In genomic region chr2:17752892-17753802, GRCh38 we compare ENCODE assay signal across 8 cellular contexts. TPM values are rescaled to one million over a fixed set of nuclear protein-coding genes. Genes with fewer than 3 reads are reported as not detected.
DNase-seq lines count a peak whose midpoint lies in the region; ATAC-seq and TF ChIP-seq lines count a peak whose summit lies in the region.

No MANE protein-coding gene starts in this region.

- 1% methylated on average over 24 of the region's 70 CpGs for WGBS in suprapubic skin

- H3K36me3 Mint-ChIP-seq in activated CD4-positive, alpha-beta T cell treated with anti-CD3 and anti-CD28 coated beads, Interleukin-2, amount 10 ng/mL, durations not matched to agents 24 days and 14 days (ENCODE audit: low read depth): peaks cover 8% of the 10 kb centered on the region

- H3K36me3 ChIP-seq in muscle layer of colon (ENCODE audit: insufficient read depth, low read length): no peaks in the 10 kb centered on the region
- H3K36me3 ChIP-seq in suprapubic skin: no peaks in the 10 kb centered on the region

- intact Hi-C loops in activated CD4-positive, alpha-beta T cell treated with anti-CD3 and anti-CD28 coated beads, Interleukin-2, amount 10 ng/mL, durations not matched to agents 24 days and 14 days (cut with micrococcal nuclease): loop anchor here (2.0 kb wide), 1 partner anchor 34 kb away; no protein-coding TSS in a partner anchor

- H3K9me3 Mint-ChIP-seq in activated CD4-positive, alpha-beta T cell treated with anti-CD3 and anti-CD28 coated beads, Interleukin-2, amount 10 ng/mL, durations not matched to agents 24 days and 14 days: no peaks in the 10 kb centered on the region

- H3K27me3 Mint-ChIP-seq in activated CD4-positive, alpha-beta T cell treated with anti-CD3 and anti-CD28 coated beads, Interleukin-2, amount 10 ng/mL, durations not matched to agents 24 days and 14 days: no peaks in the 10 kb centered on the region

- H3K27ac ChIP-seq in epithelial cell of prostate (peak overlapping the region; percentile 95), muscle layer of colon (ENCODE audit: low read depth, low read length) (peak overlapping the region; percentile 98), suprapubic skin (peak overlapping the region; percentile 96)

- H3K4me3 Mint-ChIP-seq in activated CD4-positive, alpha-beta T cell treated with anti-CD3 and anti-CD28 coated beads, Interleukin-2, amount 10 ng/mL, durations not matched to agents 24 days and 14 days: peak overlapping the region; percentile 84

- TF ChIP-seq POLR2A in suprapubic skin (IDR thresholded peaks at IDR 0.05): peak in 1 of 2 donors; percentile 21

- no peak for TF ChIP-seq EP300 in suprapubic skin (IDR thresholded peaks at IDR 0.05)

- peak overlapping the region; percentile 96 for H3K27ac Mint-ChIP-seq in activated CD4-positive, alpha-beta T cell treated with anti-CD3 and anti-CD28 coated beads, Interleukin-2, amount 10 ng/mL, durations not matched to agents 24 days and 14 days

- peak; percentile 40 for ATAC-seq in HG02610 (IDR thresholded peaks at IDR 0.05; ENCODE audit: unreplicated experiment)

- no peaks in the 10 kb centered on the region for H3K9me3 ChIP-seq in muscle layer of colon (ENCODE audit: low read length)
- no peaks in the 10 kb centered on the region for H3K9me3 ChIP-seq in suprapubic skin

- peak overlapping the region; percentile 57 for H3K9ac ChIP-seq in muscle layer of colon (ENCODE audit: low read length)

- peak overlapping the region; percentile 64 for H3K4me3 ChIP-seq in GM12875 (ENCODE audit: low read depth, low read length)
- peak overlapping the region; percentile 84 to 89 for H3K4me3 ChIP-seq in muscle layer of colon (ENCODE audit: low read depth in 1 of 2, low read length in 2 of 2)
- H3K4me3 ChIP-seq in suprapubic skin: peak overlapping the region; percentile 87

- H3K27me3 ChIP-seq in muscle layer of colon (ENCODE audit: control insufficient read depth in 1 of 2, insufficient read depth in 2 of 2, low read length in 2 of 2) (no peaks in the 10 kb centered on the region), suprapubic skin (no peaks in the 10 kb centered on the region)

- TF ChIP-seq CTCF in GM12875 (IDR thresholded peaks at IDR 0.05; ENCODE audit: borderline replicate concordance, insufficient read depth, low read depth, low read length) (no peak), suprapubic skin (IDR thresholded peaks at IDR 0.05) (no peak)

- H3K4me1 ChIP-seq in muscle layer of colon (ENCODE audit: insufficient read depth, low read length): peaks cover 11% of the 10 kb centered on the region
- H3K4me1 ChIP-seq in suprapubic skin: peaks cover 32% of the 10 kb centered on the region

- peaks cover 39% of the 10 kb centered on the region for H3K4me1 Mint-ChIP-seq in activated CD4-positive, alpha-beta T cell treated with anti-CD3 and anti-CD28 coated beads, Interleukin-2, amount 10 ng/mL, durations not matched to agents 24 days and 14 days

- DNase-seq in AG08395 (ENCODE audit: low spot score) (peak; percentile 28), NCI-H1105 treated with DMSO at 0.1 percent for 48 hours (lab: John Stamatoyannopoulos, UW) (peak; percentile 27), epithelial cell of prostate (ENCODE audit: low read depth, low spot score) (no peak), suprapubic skin (ENCODE audit: low spot score in 2 of 2) (peak in 1 of 2 donors; percentile 80)
- DNase-seq in activated CD4-positive, alpha-beta T cell treated with anti-CD3 and anti-CD28 coated beads, Interleukin-2, amount 10 ng/mL, durations not matched to agents 24 days and 14 days: peak; percentile 85

RNA-seq across cellular contexts. Expression of gene SMC6, which starts 0.5 kb away (rescaled TPM):
- total RNA-seq in activated CD4-positive, alpha-beta T cell treated with anti-CD3 and anti-CD28 coated beads, Interleukin-2, amount 10 ng/mL, durations not matched to agents 24 days and 14 days: 31.4 and 34.9 TPM in 2 replicates
- 10 to 100 TPM; 22.5 to 34.0 (median 26.9) TPM for total RNA-seq in suprapubic skin

RNA-seq across cellular contexts. Expression of gene GEN1, which starts 0.8 kb away (rescaled TPM):
- total RNA-seq in activated CD4-positive, alpha-beta T cell treated with anti-CD3 and anti-CD28 coated beads, Interleukin-2, amount 10 ng/mL, durations not matched to agents 24 days and 14 days: 26.4 and 30.9 TPM in 2 replicates
- 10 to 100 TPM in 3 of 4 donors, 1 to 10 TPM in 1; 8.9 to 15.2 (median 11.6) TPM for total RNA-seq in suprapubic skin
